Comparison of ENCODE assay signal across 19 cellular contexts in the genomic region with DNA sequence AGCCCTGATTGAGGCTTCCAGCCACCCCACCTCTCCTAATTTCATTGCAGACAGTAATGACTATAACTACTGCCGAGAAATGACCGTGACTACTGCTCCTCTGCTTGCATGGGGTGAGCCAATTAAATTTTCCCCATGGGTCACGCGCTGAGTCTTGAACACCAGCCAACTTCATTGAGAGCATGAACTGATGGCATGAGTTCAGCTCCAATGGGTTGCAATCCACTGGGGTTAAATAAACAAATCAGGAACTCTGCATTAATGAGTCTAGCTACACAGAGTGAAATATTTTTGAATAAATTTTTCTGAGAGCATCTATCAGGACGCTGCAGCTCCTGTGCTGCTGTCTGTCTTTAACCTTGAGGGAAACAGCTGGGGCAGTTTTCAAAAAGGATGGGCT.
DNase-seq lines count a peak whose midpoint lies in the region; ATAC-seq, FAIRE-seq and TF ChIP-seq lines count a peak whose summit lies in the region.
"Had no signal": no experiment of that assay in that cellular context is flagged by ENCODE, and none has a peak within 500 bp of the region (broad histone marks: within the 10 kb centered on the region; RNA-seq: fewer than 3 reads in every experiment).

No MANE protein-coding gene starts in this region.

- ATAC-seq in HepG2 = no peak
- ATAC-seq: A549, HCT116 had no signal

- in situ Hi-C loops in HepG2 (cut with HindIII; ENCODE audit: extremely low pct_ligation_motif_present, low pct_unique_long_range_greater_than_20kb) = loop anchor here (25.0 kb wide), 2 partner anchors 173 to 723 kb away; a partner anchor contains a TSS

- H3K36me3 ChIP-seq in liver (ENCODE audit: control insufficient read depth in 4 of 4, insufficient read depth in 3 of 4, low read depth in 1 of 4, low read length in 3 of 4) (peaks cover 0 to 2% (median 0%) of the 10 kb centered on the region in 4 donors), HepG2 (replicated peaks in 1 of 2; ENCODE audit: control insufficient read depth in 1 of 2, insufficient read depth in 2 of 2, low read length in 2 of 2) (no peaks in the 10 kb centered on the region), thyroid gland (no peaks in the 10 kb centered on the region)

- no peak for DNase-seq in HepG2 (ENCODE audit: low spot score)
- peak; percentile 14 for DNase-seq in M059J (ENCODE audit: low read depth)
- peak; percentile 10 to 12 for DNase-seq in thyroid gland
- no peak for DNase-seq in chondrocyte (ENCODE audit: low spot score)
- no peak for DNase-seq in NCI-H82 treated with DMSO at 0.1 percent for 48 hours (lab: John Stamatoyannopoulos, UW; ENCODE audit: unreplicated experiment)
- DNase-seq: 8988T; C1 segment of cervical spinal cord; CD4-positive, alpha-beta memory T cell; COR-L47; DMS153; DND-41; GM23248; H9; HFFc6 had no signal

- H3K9me3 Mint-ChIP-seq in chondrocyte (ENCODE audit: low read depth) = peaks cover 6% of the 10 kb centered on the region

- TF ChIP-seq POLR2A in HepG2 (IDR thresholded peaks at IDR 0.05; ENCODE audit: insufficient read depth in 1 of 2, low read depth in 2 of 2, low read length in 2 of 2) (no peak), thyroid gland (IDR thresholded peaks at IDR 0.05) (no peak)

- FAIRE-seq in HepG2 (lab: Jason Lieb, UNC) = no peak
- FAIRE-seq: A549, G401.6, GM12892 had no signal

- no peak overlapping the region for H3K9ac ChIP-seq in liver (ENCODE audit: low read depth in 1 of 2, low read length in 2 of 2)
- no peak overlapping the region for H3K9ac ChIP-seq in HepG2 (ENCODE audit: insufficient read depth, low read depth, low read length)
- H3K9ac ChIP-seq: GM23248 had no signal

- H3K36me3 Mint-ChIP-seq in chondrocyte (ENCODE audit: low read depth) = no peaks in the 10 kb centered on the region
- H3K36me3 Mint-ChIP-seq: CD4-positive, alpha-beta memory T cell had no signal

- no peak overlapping the region for H3K4me3 ChIP-seq in liver (ENCODE audit: low read depth in 1 of 3, low read length in 3 of 3)
- H3K4me3 ChIP-seq in HepG2 (replicated peaks in 1 of 3; ENCODE audit: insufficient read depth in 1 of 3, low read depth in 2 of 3, low read length in 3 of 3) = no peak overlapping the region
- no peak overlapping the region for H3K4me3 ChIP-seq in thyroid gland (replicated peaks in 1 of 3)
- H3K4me3 ChIP-seq: A549, GM23248 had no signal

- no peaks in the 10 kb centered on the region for H3K9me3 ChIP-seq in liver (ENCODE audit: control insufficient read depth in 4 of 4, low read length in 3 of 4)
- H3K9me3 ChIP-seq in HepG2 (ENCODE audit: low read length) = no peaks in the 10 kb centered on the region
- no peaks in the 10 kb centered on the region for H3K9me3 ChIP-seq in thyroid gland
- H3K9me3 ChIP-seq: A549 had no signal

- CTCF ChIA-PET in HepG2 (lab: Yijun Ruan, JAX; ENCODE audit: low intra/inter-chr PET ratio, low total read pairs) = no interaction called here

- H3K4me1 ChIP-seq in liver (ENCODE audit: control insufficient read depth in 4 of 4, insufficient read depth in 4 of 4, low read length in 3 of 4) (no peaks in the 10 kb centered on the region), HepG2 (ENCODE audit: insufficient read depth, low read length) (no peaks in the 10 kb centered on the region), thyroid gland (no peaks in the 10 kb centered on the region)
- H3K4me1 ChIP-seq: A549 had no signal

- BruUV-seq in HepG2 (replicated peaks; lab: Mats Ljungman, UMichigan) = no TSS peak

- H3K79me2 ChIP-seq in HepG2 (ENCODE audit: insufficient read depth, low read length) = no peaks in the 10 kb centered on the region

- POLR2A ChIA-PET in HepG2 (lab: Yijun Ruan, JAX) = no interaction called here

- H3K27ac ChIP-seq in liver (ENCODE audit: low read depth in 1 of 2, low read length in 2 of 2) (no peak overlapping the region), HepG2 (ENCODE audit: extremely low read length, insufficient read depth, low read length) (no peak overlapping the region), thyroid gland (no peak overlapping the region)
- H3K27ac ChIP-seq: A549, GM23248 had no signal

- TF ChIP-seq EP300 in HepG2 (IDR thresholded peaks at IDR 0.05; ENCODE audit: low read depth in 2 of 2, low read length in 2 of 2) = no peak
- TF ChIP-seq EP300 in HepG2 (CRISPR knock-in tag; IDR thresholded peaks at IDR 0.05; ENCODE audit: borderline replicate concordance) = no peak

- no peak overlapping the region for H3K27ac Mint-ChIP-seq in chondrocyte (ENCODE audit: unreplicated experiment)
- H3K27ac Mint-ChIP-seq: CD4-positive, alpha-beta memory T cell; H9; HFFc6 had no signal

- H3K4me3 Mint-ChIP-seq in chondrocyte (ENCODE audit: unreplicated experiment) = no peak overlapping the region
- H3K4me3 Mint-ChIP-seq: CD4-positive, alpha-beta memory T cell; H9; HFFc6 had no signal

- H3K27me3 ChIP-seq in liver (ENCODE audit: control insufficient read depth in 4 of 4, insufficient read depth in 4 of 4, low read length in 3 of 4) (peaks cover 0 to 11% (median 0%) of the 10 kb centered on the region in 4 donors), HepG2 (ENCODE audit: control insufficient read depth in 1 of 2, insufficient read depth in 2 of 2, low read length in 2 of 2) (peaks cover 2 to 33% of the 10 kb centered on the region in 2 experiments; a peak in 3 of 5 replicates), thyroid gland (no peaks in the 10 kb centered on the region)

- TF ChIP-seq RAD21 in liver (IDR thresholded peaks at IDR 0.05) = no peak
- TF ChIP-seq RAD21 in HepG2 (CRISPR knock-in tag; IDR thresholded peaks at IDR 0.05) = no peak

- peaks cover 11% of the 10 kb centered on the region for H3K27me3 Mint-ChIP-seq in chondrocyte (ENCODE audit: low read depth)

- no peaks in the 10 kb centered on the region for H3K4me1 Mint-ChIP-seq in chondrocyte (ENCODE audit: low read depth)

- no peak overlapping the region for H2AFZ ChIP-seq in HepG2 (ENCODE audit: low read length)
- H2AFZ ChIP-seq: GM23248 had no signal

- no peaks in the 10 kb centered on the region for H4K20me1 ChIP-seq in HepG2 (ENCODE audit: insufficient read depth, low read length)

- 68% methylated on average over 5 of the region's 5 CpGs for whole genome bisulfite sequencing in liver
- WGBS in HepG2 (ENCODE audit: low lambda C conversion rate) = 36% methylated on average over 5 of the region's 5 CpGs
- 58 to 82% methylated on average over 5 of the region's 5 CpGs for WGBS in thyroid gland, 2 donors

- H3K4me2 ChIP-seq in HepG2 (ENCODE audit: low read depth, low read length) = no peak overlapping the region
- H3K4me2 ChIP-seq: A549 had no signal

- no peak for TF ChIP-seq CTCF in liver (IDR thresholded peaks at IDR 0.05; ENCODE audit: low read depth, low read length, missing input control)
- no peak for TF ChIP-seq CTCF in HepG2 (CRISPR knock-in tag; IDR thresholded peaks at IDR 0.05)
- no peak for TF ChIP-seq CTCF in thyroid gland (IDR thresholded peaks at IDR 0.05)
- TF ChIP-seq CTCF in chondrocyte (IDR thresholded peaks at IDR 0.05) = no peak

- intact Hi-C loops in HepG2 (cut with micrococcal nuclease; ENCODE audit: unreplicated experiment) (no loop called here), thyroid gland (cut with DNase I) (no loop called here)

TF ChIP-seq in liver, 16 proteins besides CTCF, POLR2A, EP300 and RAD21:
- TF ChIP-seq NR2F2 (IDR thresholded peaks at IDR 0.05) = peak; percentile 16
- peak in 1 of 2 donors; percentile 43 for TF ChIP-seq RXRA (IDR thresholded peaks at IDR 0.05)
- TF ChIP-seq HNF4G (IDR thresholded peaks at IDR 0.05) = no peak

TF ChIP-seq in HepG2, 621 proteins besides CTCF, POLR2A, EP300 and RAD21:
- TF ChIP-seq SALL2 (CRISPR knock-in tag; IDR thresholded peaks at IDR 0.05) (no peak), POLR2G (IDR thresholded peaks at IDR 0.05; ENCODE audit: low read depth, low read length) (no peak), DPF2 (CRISPR knock-in tag; IDR thresholded peaks at IDR 0.05; ENCODE audit: borderline replicate concordance, low read depth) (no peak), SAFB2 (CRISPR knock-in tag; IDR thresholded peaks at IDR 0.05; ENCODE audit: borderline replicate concordance, low read depth) (no peak), ZNF180 (CRISPR knock-in tag; IDR thresholded peaks at IDR 0.05; ENCODE audit: borderline replicate concordance, low read depth) (no peak)
- TF ChIP-seq, protein P1, sequence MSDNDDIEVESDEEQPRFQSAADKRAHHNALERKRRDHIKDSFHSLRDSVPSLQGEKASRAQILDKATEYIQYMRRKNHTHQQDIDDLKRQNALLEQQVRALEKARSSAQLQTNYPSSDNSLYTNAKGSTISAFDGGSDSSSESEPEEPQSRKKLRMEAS (IDR thresholded peaks at IDR 0.05) = no peak
TF ChIP-seq in HepG2: peak in this region for 0.

Comparison
In these comparisons a context has a peak if more than half of its experiments do, and no peak if none do; other contexts are left out.
1. DNase-seq: peak in M059J (single experiment) and thyroid gland (2 of 2); none in HepG2 (single experiment), chondrocyte (single experiment) and NCI-H82 treated with DMSO at 0.1 percent for 48 hours (single experiment).